19 cellular contexts compared by ENCODE assay signal in the genomic region with DNA sequence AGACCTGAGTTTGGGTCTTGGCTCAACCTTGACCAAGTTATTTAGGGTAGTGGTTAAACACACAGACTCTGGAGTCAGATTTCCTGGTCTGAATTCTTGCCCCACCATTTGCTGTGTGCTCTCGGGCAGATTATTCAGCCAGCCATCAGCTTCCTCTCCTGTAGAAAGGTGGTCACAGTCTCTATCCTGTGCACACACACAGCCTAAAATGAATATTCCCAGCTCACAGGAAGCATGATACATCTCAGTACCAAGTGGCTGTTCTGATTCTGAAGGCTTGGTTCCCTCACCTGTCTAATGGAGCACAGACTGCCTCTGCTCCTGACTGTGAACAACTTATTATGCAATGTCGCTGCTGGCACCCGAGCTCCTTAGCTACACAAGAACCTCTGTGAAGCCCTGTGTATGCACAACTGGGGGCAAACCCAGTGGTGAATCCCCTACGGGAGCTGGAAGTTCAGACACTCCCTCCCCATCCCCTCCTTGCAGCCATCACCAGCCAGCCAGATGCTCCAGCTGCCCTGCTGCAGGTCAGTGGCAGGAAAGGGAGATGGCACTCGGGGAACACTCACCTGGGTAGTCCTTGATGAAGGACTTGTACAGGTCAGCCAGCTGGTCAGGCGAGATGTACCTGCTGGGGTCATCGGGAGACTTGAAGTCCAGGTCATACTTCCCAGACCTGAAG.
DNase-seq lines count a peak whose midpoint lies in the region; ATAC-seq and TF ChIP-seq lines count a peak whose summit lies in the region.
"Had no signal": no experiment of that assay in that cellular context is flagged by ENCODE, and none has a peak within 500 bp of the region (broad histone marks: within the 10 kb centered on the region; RNA-seq: fewer than 3 reads in every experiment).

No MANE protein-coding gene starts in this region.

- H3K27ac Mint-ChIP-seq in stimulated activated naive CD8-positive, alpha-beta T cell treated with anti-CD3 and anti-CD28 coated beads, Interleukin-15, Interleukin-2, amounts not matched to agents 100 ng/mL and 50 ng/mL, for 24 hours: peak overlapping the region; percentile 61
- no peak overlapping the region for H3K27ac Mint-ChIP-seq in stimulated activated naive CD8-positive, alpha-beta T cell treated with anti-CD3 and anti-CD28 coated beads, Interleukin-15, amount 100 ng/mL, for 72 hours
- H3K27ac Mint-ChIP-seq in stimulated activated effector memory CD8-positive, alpha-beta T cell treated with anti-CD3 and anti-CD28 coated beads, Interleukin-12 subunit alpha, Interleukin-12 subunit beta, amount 100 ng/mL, for 72 hours: peak overlapping the region; percentile 34
- H3K27ac Mint-ChIP-seq: activated T-helper 17 cell treated with anti-CD3 and anti-CD28 coated beads, Interleukin-2, amount 50 U/mL, for 72 hours had no signal

- DNase-seq in stimulated activated naive CD8-positive, alpha-beta T cell treated with anti-CD3 and anti-CD28 coated beads, Interleukin-15, amount 100 ng/mL, for 72 hours: no peak
- DNase-seq in NB4 (ENCODE audit: low read depth) (no peak), D341Med (ENCODE audit: low spot score) (no peak)
- DNase-seq in stimulated activated effector memory CD8-positive, alpha-beta T cell treated with anti-CD3 and anti-CD28 coated beads, Interleukin-12 subunit alpha, Interleukin-12 subunit beta, amount 100 ng/mL, for 72 hours (ENCODE audit: low spot score in 2 of 2): no peak
- DNase-seq in stimulated activated CD4-positive, alpha-beta T cell treated with anti-CD3 and anti-CD28 coated beads, Interleukin-4, amount 100 ng/mL, for 4 hours: no peak
- DNase-seq: anterior cingulate cortex; Calu3; effector CD4-positive, alpha-beta T cell; NCI-H1694 treated with DMSO at 0.1 percent for 48 hours; NCI-H226; NK-92 treated with Interleukin-12 subunit alpha and Interleukin-12 subunit beta, amount 100 ng/mL, for 24 hours; ovary; RPMI8226; stimulated activated CD4-positive, alpha-beta T cell treated with anti-CD3 and anti-CD28 coated beads, Interleukin-4, amount 100 ng/mL, for 24 hours; SW 1271 had no signal

- peaks cover 95% of the 10 kb centered on the region for H3K36me3 Mint-ChIP-seq in stimulated activated naive CD8-positive, alpha-beta T cell treated with anti-CD3 and anti-CD28 coated beads, Interleukin-15, Interleukin-2, amounts not matched to agents 100 ng/mL and 50 ng/mL, for 24 hours (ENCODE audit: low read depth)
- peaks cover 100% of the 10 kb centered on the region for H3K36me3 Mint-ChIP-seq in stimulated activated effector memory CD8-positive, alpha-beta T cell treated with anti-CD3 and anti-CD28 coated beads, Interleukin-12 subunit alpha, Interleukin-12 subunit beta, amount 100 ng/mL, for 72 hours

- H3K27ac ChIP-seq in cingulate gyrus (ENCODE audit: low read depth, low read length): peak overlapping the region; percentile 39
- H3K27ac ChIP-seq: ovary had no signal

- H3K4me3 Mint-ChIP-seq in stimulated activated naive CD8-positive, alpha-beta T cell treated with anti-CD3 and anti-CD28 coated beads, Interleukin-15, Interleukin-2, amounts not matched to agents 100 ng/mL and 50 ng/mL, for 24 hours: no peak overlapping the region
- no peak overlapping the region for H3K4me3 Mint-ChIP-seq in stimulated activated naive CD8-positive, alpha-beta T cell treated with anti-CD3 and anti-CD28 coated beads, Interleukin-15, amount 100 ng/mL, for 72 hours
- no peak overlapping the region for H3K4me3 Mint-ChIP-seq in stimulated activated effector memory CD8-positive, alpha-beta T cell treated with anti-CD3 and anti-CD28 coated beads, Interleukin-12 subunit alpha, Interleukin-12 subunit beta, amount 100 ng/mL, for 72 hours
- H3K4me3 Mint-ChIP-seq: activated T-helper 17 cell treated with anti-CD3 and anti-CD28 coated beads, Interleukin-2, amount 50 U/mL, for 72 hours had no signal

- no peaks in the 10 kb centered on the region for H3K9me3 Mint-ChIP-seq in stimulated activated naive CD8-positive, alpha-beta T cell treated with anti-CD3 and anti-CD28 coated beads, Interleukin-15, Interleukin-2, amounts not matched to agents 100 ng/mL and 50 ng/mL, for 24 hours
- H3K9me3 Mint-ChIP-seq in stimulated activated naive CD8-positive, alpha-beta T cell treated with anti-CD3 and anti-CD28 coated beads, Interleukin-15, amount 100 ng/mL, for 72 hours: no peaks in the 10 kb centered on the region
- H3K9me3 Mint-ChIP-seq in stimulated activated effector memory CD8-positive, alpha-beta T cell treated with anti-CD3 and anti-CD28 coated beads, Interleukin-12 subunit alpha, Interleukin-12 subunit beta, amount 100 ng/mL, for 72 hours: no peaks in the 10 kb centered on the region
- H3K9me3 Mint-ChIP-seq: activated T-helper 17 cell treated with anti-CD3 and anti-CD28 coated beads, Interleukin-2, amount 50 U/mL, for 72 hours had no signal

- H3K4me3 ChIP-seq in NB4 (ENCODE audit: low read depth, low read length): no peak overlapping the region
- H3K4me3 ChIP-seq: ovary had no signal

- no peak for ATAC-seq in stimulated activated naive CD8-positive, alpha-beta T cell treated with anti-CD3 and anti-CD28 coated beads, Interleukin-15, amount 100 ng/mL, for 72 hours
- ATAC-seq in stimulated activated effector memory CD8-positive, alpha-beta T cell treated with anti-CD3 and anti-CD28 coated beads, Interleukin-12 subunit alpha, Interleukin-12 subunit beta, amount 100 ng/mL, for 72 hours: no peak
- ATAC-seq in GM21526 (IDR thresholded peaks at IDR 0.05; ENCODE audit: low FRiP score, unreplicated experiment): no peak
- ATAC-seq: activated T-helper 17 cell treated with anti-CD3 and anti-CD28 coated beads, Interleukin-2, amount 50 U/mL, for 72 hours had no signal

- peaks cover 50% of the 10 kb centered on the region for H3K4me1 Mint-ChIP-seq in stimulated activated naive CD8-positive, alpha-beta T cell treated with anti-CD3 and anti-CD28 coated beads, Interleukin-15, Interleukin-2, amounts not matched to agents 100 ng/mL and 50 ng/mL, for 24 hours (ENCODE audit: low read depth)
- H3K4me1 Mint-ChIP-seq in stimulated activated naive CD8-positive, alpha-beta T cell treated with anti-CD3 and anti-CD28 coated beads, Interleukin-15, amount 100 ng/mL, for 72 hours: peaks cover 70% of the 10 kb centered on the region
- peaks cover 71% of the 10 kb centered on the region for H3K4me1 Mint-ChIP-seq in stimulated activated effector memory CD8-positive, alpha-beta T cell treated with anti-CD3 and anti-CD28 coated beads, Interleukin-12 subunit alpha, Interleukin-12 subunit beta, amount 100 ng/mL, for 72 hours

- TF ChIP-seq POLR2A in NB4 (IDR thresholded peaks at IDR 0.05; ENCODE audit: extremely low read depth, insufficient read length): peak; percentile 28

- no peak for TF ChIP-seq CTCF in NB4 (IDR thresholded peaks at IDR 0.05; ENCODE audit: low read depth, low read length)

- no peaks in the 10 kb centered on the region for H3K27me3 Mint-ChIP-seq in stimulated activated naive CD8-positive, alpha-beta T cell treated with anti-CD3 and anti-CD28 coated beads, Interleukin-15, Interleukin-2, amounts not matched to agents 100 ng/mL and 50 ng/mL, for 24 hours
- H3K27me3 Mint-ChIP-seq in stimulated activated naive CD8-positive, alpha-beta T cell treated with anti-CD3 and anti-CD28 coated beads, Interleukin-15, amount 100 ng/mL, for 72 hours: no peaks in the 10 kb centered on the region
- H3K27me3 Mint-ChIP-seq: activated T-helper 17 cell treated with anti-CD3 and anti-CD28 coated beads, Interleukin-2, amount 50 U/mL, for 72 hours had no signal

Comparison
In these comparisons a context has a peak if more than half of its experiments do, and no peak if none do; other contexts are left out.
1. H3K27ac Mint-ChIP-seq: peak in stimulated activated naive CD8-positive, alpha-beta T cell treated with anti-CD3 and anti-CD28 coated beads, Interleukin-15, Interleukin-2, amounts not matched to agents 100 ng/mL and 50 ng/mL, for 24 hours (single experiment) and stimulated activated effector memory CD8-positive, alpha-beta T cell treated with anti-CD3 and anti-CD28 coated beads, Interleukin-12 subunit alpha, Interleukin-12 subunit beta, amount 100 ng/mL, for 72 hours (single experiment); none in stimulated activated naive CD8-positive, alpha-beta T cell treated with anti-CD3 and anti-CD28 coated beads, Interleukin-15, amount 100 ng/mL, for 72 hours (0 of 2).